Comparison of ENCODE assay signal across 13 cellular contexts in the genomic region with DNA sequence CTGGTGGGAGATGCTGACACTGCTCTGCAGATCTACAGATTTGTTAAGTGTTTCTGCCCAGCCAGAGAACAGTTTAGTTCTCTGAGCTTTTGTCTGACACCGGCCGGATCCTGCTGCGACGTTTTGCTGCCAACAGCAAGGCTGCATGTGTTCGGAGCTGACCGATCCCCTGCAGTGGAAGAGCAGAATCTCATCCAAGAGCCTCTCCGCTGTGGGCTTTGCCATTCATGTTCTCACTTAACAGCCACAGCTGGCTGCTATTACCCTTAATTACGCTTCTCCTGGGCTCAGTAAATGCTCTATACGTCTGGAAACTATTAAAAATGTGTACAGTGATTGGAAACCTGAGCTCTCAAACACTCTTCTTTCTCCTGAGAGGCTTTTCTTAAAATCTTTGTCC.
DNase-seq lines count a peak whose midpoint lies in the region; ATAC-seq and TF ChIP-seq lines count a peak whose summit lies in the region.
"Had no signal": no experiment of that assay in that cellular context is flagged by ENCODE, and none has a peak within 500 bp of the region (broad histone marks: within the 10 kb centered on the region; RNA-seq: fewer than 3 reads in every experiment).

No MANE protein-coding gene starts in this region.

- peaks cover 28% of the 10 kb centered on the region for H3F3A ChIP-seq in neural progenitor cell (ENCODE audit: low read depth)

- no peak for TF ChIP-seq POLR2A in esophagus squamous epithelium (IDR thresholded peaks at IDR 0.05)

- H3K27me3 Mint-ChIP-seq in endodermal cell (ENCODE audit: insufficient read depth) (no peaks in the 10 kb centered on the region), neural progenitor cell (ENCODE audit: insufficient read depth, low read depth) (peaks cover 7% of the 10 kb centered on the region)
- H3K27me3 Mint-ChIP-seq: stimulated activated naive CD8-positive, alpha-beta T cell treated with anti-CD3 and anti-CD28 coated beads, Interleukin-15, Interleukin-2, amounts not matched to agents 100 ng/mL and 50 ng/mL, for 24 hours had no signal

- no peak for ATAC-seq in HG02610 (IDR thresholded peaks at IDR 0.05; ENCODE audit: unreplicated experiment)
- ATAC-seq: activated naive CD4-positive, alpha-beta T cell treated with anti-CD3 and anti-CD28 coated beads, Interleukin-2, amount 50 U/mL, for 72 hours had no signal

- H3K27ac Mint-ChIP-seq in endodermal cell (no peak overlapping the region), neural progenitor cell (peak overlapping the region; percentile 9)
- H3K27ac Mint-ChIP-seq: activated naive CD4-positive, alpha-beta T cell treated with anti-CD3 and anti-CD28 coated beads, Interleukin-2, amount 50 U/mL, for 72 hours; stimulated activated naive CD8-positive, alpha-beta T cell treated with anti-CD3 and anti-CD28 coated beads, Interleukin-15, Interleukin-2, amounts not matched to agents 100 ng/mL and 50 ng/mL, for 24 hours had no signal

- WGBS in endodermal cell (ENCODE audit: insufficient coverage in 1 of 2, insufficient read length in 1 of 2), 2 experiments, result 88 to 94% methylated on average over 9 of the region's 9 CpGs
- WGBS in esophagus squamous epithelium, 2 donors, result 46 to 50% methylated on average over 9 of the region's 9 CpGs

- H3K36me3 ChIP-seq in HEK293 (ENCODE audit: control insufficient read depth in 2 of 2, insufficient read depth in 1 of 2, low read length in 2 of 2) (peaks cover 0 to 34% of the 10 kb centered on the region in 2 experiments; a peak in 2 of 3 replicates), endodermal cell (ENCODE audit: control insufficient read depth, insufficient read depth, low read length) (peaks cover 96% of the 10 kb centered on the region), neural progenitor cell (no peaks in the 10 kb centered on the region), esophagus squamous epithelium (peaks cover 0 to 84% (median 0%) of the 10 kb centered on the region in 3 donors)
- H3K36me3 ChIP-seq: HAP-1 had no signal

- H3K9me3 Mint-ChIP-seq in endodermal cell, result no peaks in the 10 kb centered on the region
- H3K9me3 Mint-ChIP-seq in neural progenitor cell, result no peaks in the 10 kb centered on the region
- H3K9me3 Mint-ChIP-seq: activated naive CD4-positive, alpha-beta T cell treated with anti-CD3 and anti-CD28 coated beads, Interleukin-2, amount 50 U/mL, for 72 hours; stimulated activated naive CD8-positive, alpha-beta T cell treated with anti-CD3 and anti-CD28 coated beads, Interleukin-15, Interleukin-2, amounts not matched to agents 100 ng/mL and 50 ng/mL, for 24 hours had no signal

- POLR2A ChIA-PET in HEK293 (lab: Yijun Ruan, JAX), result no interaction called here

- in situ Hi-C loops in GM13977 (cut with MboI; ENCODE audit: low pct_unique_long_range_greater_than_20kb, low sequenced_read_pairs, unreplicated experiment), result no loop called here

- H3K4me3 ChIP-seq in HEK293 (ENCODE audit: low read depth, low read length) (no peak overlapping the region), endodermal cell (ENCODE audit: low read length) (no peak overlapping the region), neural progenitor cell (no peak overlapping the region), esophagus squamous epithelium (no peak overlapping the region)
- H3K4me3 ChIP-seq: HAP-1 had no signal

- no peak overlapping the region for H3K4me3 Mint-ChIP-seq in endodermal cell
- no peak overlapping the region for H3K4me3 Mint-ChIP-seq in neural progenitor cell
- H3K4me3 Mint-ChIP-seq: stimulated activated naive CD8-positive, alpha-beta T cell treated with anti-CD3 and anti-CD28 coated beads, Interleukin-15, Interleukin-2, amounts not matched to agents 100 ng/mL and 50 ng/mL, for 24 hours had no signal

- no peaks in the 10 kb centered on the region for H4K20me1 ChIP-seq in neural progenitor cell (ENCODE audit: low read depth)

- H3K4me1 Mint-ChIP-seq in endodermal cell (no peaks in the 10 kb centered on the region), neural progenitor cell (peaks cover 30% of the 10 kb centered on the region)

- peak overlapping the region; percentile 7 for H3K4me2 ChIP-seq in neural progenitor cell

- intact Hi-C loops in esophagus squamous epithelium (cut with DNase I), result no loop called here

- DNase-seq in NCI-H510A (lab: John Stamatoyannopoulos, UW) (peak; percentile 43), endodermal cell (peak; percentile 43), neural progenitor cell (ENCODE audit: low spot score) (peak; percentile 57), GM13977 (ENCODE audit: low spot score) (no peak), AML-193 (lab: John Stamatoyannopoulos, UW) (no peak), esophagus squamous epithelium (lab: John Stamatoyannopoulos, UW) (no peak)
- DNase-seq: activated CD4-positive, alpha-beta T cell treated with anti-CD3 and anti-CD28 coated beads for 1 hour; stimulated activated CD4-positive, alpha-beta T cell treated with anti-CD3 and anti-CD28 coated beads, Interleukin-2, amount 100 ng/mL, for 24 hours had no signal

- no peaks in the 10 kb centered on the region for H3K27me3 ChIP-seq in endodermal cell (ENCODE audit: control insufficient read depth, insufficient read depth, low read length, poor library complexity, severe bottlenecking)
- H3K27me3 ChIP-seq in neural progenitor cell, result no peaks in the 10 kb centered on the region
- no peaks in the 10 kb centered on the region for H3K27me3 ChIP-seq in esophagus squamous epithelium

- H3K27ac ChIP-seq in HEK293 (ENCODE audit: extremely low read depth, low read depth, low read length) (no peak overlapping the region), endodermal cell (ENCODE audit: low read depth, low read length) (peak overlapping the region; percentile 93), neural progenitor cell (peak overlapping the region; percentile 90), esophagus squamous epithelium (peak overlapping the region in 1 of 4 donors; percentile 27)

- H3K79me2 ChIP-seq in neural progenitor cell (ENCODE audit: low read depth), result no peaks in the 10 kb centered on the region

- no peak overlapping the region for H2AFZ ChIP-seq in neural progenitor cell (replicated peaks)

- H3K9ac ChIP-seq in endodermal cell (ENCODE audit: extremely low read depth, low read length, poor library complexity, severe bottlenecking), result no peak overlapping the region
- H3K9ac ChIP-seq in neural progenitor cell, result no peak overlapping the region

- H3K36me3 Mint-ChIP-seq in endodermal cell (ENCODE audit: low read depth) (peaks cover 79% of the 10 kb centered on the region), neural progenitor cell (peaks cover 15% of the 10 kb centered on the region)
- H3K36me3 Mint-ChIP-seq: activated naive CD4-positive, alpha-beta T cell treated with anti-CD3 and anti-CD28 coated beads, Interleukin-2, amount 50 U/mL, for 72 hours had no signal

- CTCF ChIA-PET in HEK293 (lab: Yijun Ruan, JAX), result interaction anchor here (0.8 kb wide), 1 partner anchor 18 kb away, joined by 5 read pairs; no protein-coding TSS in a partner anchor

- H3K4me1 ChIP-seq in HEK293 (ENCODE audit: control insufficient read depth, insufficient read depth, low read length) (no peaks in the 10 kb centered on the region), endodermal cell (ENCODE audit: control insufficient read depth, insufficient read depth, low read length) (no peaks in the 10 kb centered on the region), neural progenitor cell (peaks cover 29% of the 10 kb centered on the region), esophagus squamous epithelium (peaks cover 0 to 40% (median 15%) of the 10 kb centered on the region in 3 donors)
- H3K4me1 ChIP-seq: HAP-1 had no signal

- TF ChIP-seq CTCF in HEK293 (tag by site-specific recombination; IDR thresholded peaks at IDR 0.05), result no peak
- no peak for TF ChIP-seq CTCF in endodermal cell (conservative IDR thresholded peaks at IDR 0.05)
- no peak for TF ChIP-seq CTCF in neural progenitor cell (IDR thresholded peaks at IDR 0.05)
- no peak for TF ChIP-seq CTCF in GM13977 (IDR thresholded peaks at IDR 0.05; ENCODE audit: extremely low read depth, insufficient read depth, missing control alignments)
- TF ChIP-seq CTCF in esophagus squamous epithelium (IDR thresholded peaks at IDR 0.05), result no peak

- no peaks in the 10 kb centered on the region for H3K9me3 ChIP-seq in HEK293 (ENCODE audit: control insufficient read depth, insufficient read depth, low read depth, low read length)
- no peaks in the 10 kb centered on the region for H3K9me3 ChIP-seq in endodermal cell (ENCODE audit: control insufficient read depth, low read length)
- H3K9me3 ChIP-seq in neural progenitor cell (ENCODE audit: low read depth), result no peaks in the 10 kb centered on the region
- no peaks in the 10 kb centered on the region for H3K9me3 ChIP-seq in esophagus squamous epithelium
- H3K9me3 ChIP-seq: HAP-1 had no signal

TF ChIP-seq in HEK293, 187 proteins besides CTCF, POLR2A, EP300 and RAD21 (continues in another document):
- TF ChIP-seq ZNF292 (tag by site-specific recombination; IDR thresholded peaks at IDR 0.05; ENCODE audit: borderline replicate concordance, low read depth), result no peak
- TF ChIP-seq ZNF341 (tag by site-specific recombination; IDR thresholded peaks at IDR 0.05; ENCODE audit: low read depth), result peak; percentile 32
- no peak for TF ChIP-seq ZNF133 (tag by site-specific recombination; IDR thresholded peaks at IDR 0.05)
- TF ChIP-seq, protein P1, sequence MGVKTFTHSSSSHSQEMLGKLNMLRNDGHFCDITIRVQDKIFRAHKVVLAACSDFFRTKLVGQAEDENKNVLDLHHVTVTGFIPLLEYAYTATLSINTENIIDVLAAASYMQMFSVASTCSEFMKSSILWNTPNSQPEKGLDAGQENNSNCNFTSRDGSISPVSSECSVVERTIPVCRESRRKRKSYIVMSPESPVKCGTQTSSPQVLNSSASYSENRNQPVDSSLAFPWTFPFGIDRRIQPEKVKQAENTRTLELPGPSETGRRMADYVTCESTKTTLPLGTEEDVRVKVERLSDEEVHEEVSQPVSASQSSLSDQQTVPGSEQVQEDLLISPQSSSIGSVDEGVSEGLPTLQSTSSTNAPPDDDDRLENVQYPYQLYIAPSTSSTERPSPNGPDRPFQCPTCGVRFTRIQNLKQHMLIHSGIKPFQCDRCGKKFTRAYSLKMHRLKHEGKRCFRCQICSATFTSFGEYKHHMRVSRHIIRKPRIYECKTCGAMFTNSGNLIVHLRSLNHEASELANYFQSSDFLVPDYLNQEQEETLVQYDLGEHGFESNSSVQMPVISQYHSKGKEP (tag by site-specific recombination; IDR thresholded peaks at IDR 0.05), result 0 out of 2 replicates have a peak, but pooled peaks have one; percentile 13
- no peak for TF ChIP-seq YY1 (tag by site-specific recombination; IDR thresholded peaks at IDR 0.05)

Comparison
In these comparisons a context has a peak if more than half of its experiments do, and no peak if none do; other contexts are left out.
1. DNase-seq: peak in NCI-H510A (single experiment), endodermal cell (single experiment) and neural progenitor cell (single experiment); none in GM13977 (single experiment), AML-193 (0 of 2) and esophagus squamous epithelium (single experiment).